Comparison of ENCODE assay signal across 6 cellular contexts in the genomic region with DNA sequence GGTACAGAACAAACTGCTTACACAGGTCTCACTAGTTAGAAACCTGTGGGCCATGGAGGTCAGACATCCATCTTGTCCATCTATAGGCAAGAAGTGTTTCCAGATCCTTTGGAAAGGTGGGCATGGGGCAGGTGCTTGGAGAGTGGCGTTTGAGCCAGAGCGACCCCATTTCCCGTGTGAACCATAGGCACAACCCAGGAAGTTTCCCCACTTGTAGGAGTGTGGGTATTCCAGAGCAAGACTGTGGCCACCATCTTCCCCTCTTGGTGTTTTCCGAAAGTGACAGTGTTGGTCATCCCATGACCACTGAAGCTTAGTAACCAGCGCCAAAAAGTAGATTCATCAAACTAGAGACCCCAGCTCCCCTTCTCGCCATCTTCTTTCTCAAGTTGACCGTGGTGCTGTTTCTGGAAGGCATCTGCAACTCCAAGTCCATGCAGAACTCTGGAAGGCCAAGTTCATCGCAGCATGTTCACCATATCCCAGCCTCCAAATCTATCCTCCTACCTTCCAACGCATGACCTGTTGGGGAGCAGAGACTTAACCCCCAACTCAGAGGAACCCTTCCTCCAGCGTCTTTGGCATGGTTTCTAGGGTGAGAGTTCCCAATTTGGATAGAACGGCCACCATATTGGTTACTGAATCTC.
"Had no signal": no experiment of that assay in that cellular context is flagged by ENCODE, and none has a peak within 500 bp of the region (broad histone marks: within the 10 kb centered on the region; RNA-seq: fewer than 3 reads in every experiment).

No MANE protein-coding gene starts in this region.

- FAIRE-seq: HepG2, HTR-8/SVneo had no signal

- ATAC-seq: HepG2 had no signal

- DNase-seq: IMR-90, KBM-7, KG1 had no signal

- H3K27ac ChIP-seq: HL-60 had no signal
